Comparison of ENCODE assay signal across 19 cellular contexts in genomic region chr4:32789026-32789608, GRCh38.
DNase-seq lines count a peak whose midpoint lies in the region; ATAC-seq lines count a peak whose summit lies in the region.
"Had no signal": no experiment of that assay in that cellular context is flagged by ENCODE, and none has a peak within 500 bp of the region (broad histone marks: within the 10 kb centered on the region; RNA-seq: fewer than 3 reads in every experiment).

No MANE protein-coding gene starts in this region.

- H3K56ac ChIP-seq in mesendoderm (ENCODE audit: low read length) = no peak overlapping the region

- H2BK15ac ChIP-seq in mesendoderm (replicated peaks; ENCODE audit: low read depth) = no peak overlapping the region

- no peak overlapping the region for H2BK120ac ChIP-seq in mesendoderm (ENCODE audit: low read depth, low read length)

- no peak overlapping the region for H2AK5ac ChIP-seq in mesendoderm (ENCODE audit: low read length)

- in situ Hi-C loops in SK-MEL-5 (cut with HindIII; ENCODE audit: low pct_unique_long_range_greater_than_20kb, low sequenced_read_pairs) = no loop called here

- H3K18ac ChIP-seq in mesendoderm (ENCODE audit: low read length) = no peak overlapping the region

- no peaks in the 10 kb centered on the region for H3K79me1 ChIP-seq in mesendoderm (ENCODE audit: low read length)

- H3K4me2 ChIP-seq in mesendoderm (ENCODE audit: low read length) = no peak overlapping the region

- no peak overlapping the region for H3K9ac ChIP-seq in mesendoderm (ENCODE audit: low read length)

- ATAC-seq in esophagus mucosa (peak; percentile 67), HG03025 (IDR thresholded peaks at IDR 0.05; ENCODE audit: low FRiP score, unreplicated experiment) (no peak)
- ATAC-seq: activated CD4-positive, alpha-beta T cell treated with anti-CD3 and anti-CD28 coated beads for 36 hours; left colon; naive thymus-derived CD4-positive, alpha-beta T cell had no signal

- no peak overlapping the region for H3K4ac ChIP-seq in mesendoderm (ENCODE audit: low read depth, low read length)

- no peaks in the 10 kb centered on the region for H3K36me3 ChIP-seq in mesendoderm (ENCODE audit: control insufficient read depth, insufficient read depth, low read length)

- no peak overlapping the region for H2BK5ac ChIP-seq in mesendoderm (ENCODE audit: low read length)

- no peak overlapping the region for H3K23ac ChIP-seq in mesendoderm (ENCODE audit: low read length)

- peak; percentile 80 for DNase-seq in H4 (ENCODE audit: low spot score)
- DNase-seq in SK-MEL-5 (ENCODE audit: low read depth, low spot score) = peak; percentile 99
- peak; percentile 72 for DNase-seq in mesendoderm
- DNase-seq in SW480 (ENCODE audit: low spot score) = no peak
- DNase-seq in SHP77 treated with DMSO at 0.1 percent for 48 hours (lab: John Stamatoyannopoulos, UW) = no peak
- no peak for DNase-seq in stimulated activated naive CD4-positive, alpha-beta T cell treated with Interleukin-2 at 50 U/mL for 16 hours (lab: John Stamatoyannopoulos, UW)
- DNase-seq: activated CD4-positive, alpha-beta T cell treated with anti-CD3 and anti-CD28 coated beads for 36 hours; DMS79 treated with DMSO at 0.1 percent for 48 hours; dorsolateral prefrontal cortex; glutamatergic neuron; left colon; naive thymus-derived CD4-positive, alpha-beta T cell; NCI-H1048; NCI-H2227 treated with DMSO at 0.1 percent for 48 hours; OCI-M1; stimulated activated CD4-positive, alpha-beta T cell treated with anti-CD3 and anti-CD28 coated beads, Interleukin-4, amount 100 ng/mL, for 1 hour; T-helper 1 cell had no signal

- H3K27me3 ChIP-seq in mesendoderm (ENCODE audit: insufficient read depth, low read length, poor library complexity) = no peaks in the 10 kb centered on the region
- H3K27me3 ChIP-seq: dorsolateral prefrontal cortex had no signal

- no peak overlapping the region for H4K5ac ChIP-seq in mesendoderm (ENCODE audit: low read length)

- H3K4me1 ChIP-seq in mesendoderm (ENCODE audit: control insufficient read depth, low read depth, low read length) = no peaks in the 10 kb centered on the region

- H3K4me3 ChIP-seq in mesendoderm (ENCODE audit: low read length) = no peak overlapping the region
- H3K4me3 ChIP-seq: dorsolateral prefrontal cortex had no signal

- no peak overlapping the region for H4K8ac ChIP-seq in mesendoderm (ENCODE audit: low read depth, low read length)

- no peaks in the 10 kb centered on the region for H3K79me2 ChIP-seq in mesendoderm (ENCODE audit: control insufficient read depth, insufficient read depth, low read length)

- H3K27ac ChIP-seq in mesendoderm (ENCODE audit: low read depth, low read length) = no peak overlapping the region
- H3K27ac ChIP-seq: dorsolateral prefrontal cortex had no signal

Comparison
In these comparisons a context has a peak if more than half of its experiments do, and no peak if none do; other contexts are left out.
1. DNase-seq: peak in H4 (single experiment), SK-MEL-5 (single experiment) and mesendoderm (single experiment); none in SW480 (single experiment), SHP77 treated with DMSO at 0.1 percent for 48 hours (single experiment) and stimulated activated naive CD4-positive, alpha-beta T cell treated with Interleukin-2 at 50 U/mL for 16 hours (single experiment).